ENCODE assay signal across 8 cellular contexts in genomic region chr1:9239622-9240401, GRCh38. TPM values are rescaled to one million over a fixed set of nuclear protein-coding genes. Genes with fewer than 3 reads are reported as not detected.
DNase-seq lines count a peak whose midpoint lies in the region; ATAC-seq and TF ChIP-seq lines count a peak whose summit lies in the region.

No MANE protein-coding gene starts in this region.

- ATAC-seq in heart right ventricle (peak; percentile 28 to 72 (median 56)), HG02884 (IDR thresholded peaks at IDR 0.05; ENCODE audit: unreplicated experiment) (no peak)

- TF ChIP-seq CTCF in MM.1S (IDR thresholded peaks at IDR 0.05; ENCODE audit: low read length) (no peak), heart right ventricle (IDR thresholded peaks at IDR 0.05) (no peak)

- DNase-seq in GF-D8 (lab: John Stamatoyannopoulos, UW), result peak; percentile 88
- DNase-seq in MM.1S, result peak; percentile 89
- peak; percentile 57 for DNase-seq in activated T-helper 1 cell treated with anti-CD3 and anti-CD28 coated beads, Interleukin-12 subunit alpha, Interleukin-12 subunit beta, Interleukin-2, Interleukin-4 antibody, amounts not matched to agents 30 ng/mL and 10 ng/mL and 1 ng/mL, durations not matched to agents 14 hours and 24 hours and 36 hours (ENCODE audit: low spot score)
- DNase-seq in heart right ventricle, result peak; percentile 53 to 75
- no peak for DNase-seq in putamen (ENCODE audit: low spot score)
- DNase-seq in cerebellum (ENCODE audit: low spot score), result no peak

- no peaks in the 10 kb centered on the region for H3K36me3 ChIP-seq in MM.1S (replicated peaks; ENCODE audit: insufficient read depth, low read length)
- H3K36me3 ChIP-seq in heart right ventricle, result peaks cover 0 to 9% (median 0%) of the 10 kb centered on the region in 9 donors

- no peaks in the 10 kb centered on the region for H4K20me1 ChIP-seq in MM.1S (ENCODE audit: insufficient read depth, low read length)

- H3F3A ChIP-seq in MM.1S (ENCODE audit: insufficient read depth, low read length), result 0 out of 2 replicates have a peak, but pooled peaks cover 3% of the 10 kb centered on the region

- H3K4me1 ChIP-seq in MM.1S (ENCODE audit: low read length) (peaks cover 21% of the 10 kb centered on the region), heart right ventricle (peaks cover 5 to 97% (median 91%) of the 10 kb centered on the region in 9 donors)

- no peaks in the 10 kb centered on the region for H3K79me2 ChIP-seq in MM.1S (ENCODE audit: low read length)

- peaks cover 24% of the 10 kb centered on the region for H3K36me3 Mint-ChIP-seq in activated T-helper 1 cell treated with anti-CD3 and anti-CD28 coated beads, Interleukin-12 subunit alpha, Interleukin-12 subunit beta, Interleukin-2, Interleukin-4 antibody, amounts not matched to agents 30 ng/mL and 10 ng/mL and 1 ng/mL, durations not matched to agents 14 hours and 24 hours and 36 hours (ENCODE audit: low read depth)

- no peak overlapping the region for H2AFZ ChIP-seq in MM.1S (ENCODE audit: low read length)

- H3K4me3 ChIP-seq in MM.1S (ENCODE audit: low read length), result no peak overlapping the region; the same call in 1 of the 2 replicates
- peak overlapping the region in 3 of 10 donors; percentile 0 to 11 (median 0) for H3K4me3 ChIP-seq in heart right ventricle
- no peak overlapping the region for H3K4me3 ChIP-seq in skin epidermis

- H3K9ac ChIP-seq in MM.1S (ENCODE audit: low read length), result no peak overlapping the region

- H3K9me2 ChIP-seq in MM.1S (replicated peaks; ENCODE audit: insufficient read depth, low read length), result no peaks in the 10 kb centered on the region

- H3K9me3 Mint-ChIP-seq in activated T-helper 1 cell treated with anti-CD3 and anti-CD28 coated beads, Interleukin-12 subunit alpha, Interleukin-12 subunit beta, Interleukin-2, Interleukin-4 antibody, amounts not matched to agents 30 ng/mL and 10 ng/mL and 1 ng/mL, durations not matched to agents 14 hours and 24 hours and 36 hours, result no peaks in the 10 kb centered on the region

- H3K27ac Mint-ChIP-seq in activated T-helper 1 cell treated with anti-CD3 and anti-CD28 coated beads, Interleukin-12 subunit alpha, Interleukin-12 subunit beta, Interleukin-2, Interleukin-4 antibody, amounts not matched to agents 30 ng/mL and 10 ng/mL and 1 ng/mL, durations not matched to agents 14 hours and 24 hours and 36 hours, result peak overlapping the region; percentile 78

- H3K9me3 ChIP-seq in MM.1S (replicated peaks; ENCODE audit: insufficient read depth, low read length) (no peaks in the 10 kb centered on the region), heart right ventricle (no peaks in the 10 kb centered on the region)

- H3K27ac ChIP-seq in MM.1S (ENCODE audit: low read length) (no peak overlapping the region), heart right ventricle (peak overlapping the region; percentile 65 to 99 (median 95)), skin epidermis (peak overlapping the region in 18 of 21 experiments; percentile 10 to 81 (median 62))

- H3K4me1 Mint-ChIP-seq in activated T-helper 1 cell treated with anti-CD3 and anti-CD28 coated beads, Interleukin-12 subunit alpha, Interleukin-12 subunit beta, Interleukin-2, Interleukin-4 antibody, amounts not matched to agents 30 ng/mL and 10 ng/mL and 1 ng/mL, durations not matched to agents 14 hours and 24 hours and 36 hours (ENCODE audit: low read depth), result peaks cover 70% of the 10 kb centered on the region

- WGBS in heart right ventricle, 2 donors, result 47 to 69% methylated on average over 16 of the region's 16 CpGs

- H3K27me3 ChIP-seq in MM.1S (replicated peaks; ENCODE audit: insufficient read depth, low read length), result no peaks in the 10 kb centered on the region
- H3K27me3 ChIP-seq in heart right ventricle, result no peaks in the 10 kb centered on the region

- no peaks in the 10 kb centered on the region for H3K27me3 Mint-ChIP-seq in activated T-helper 1 cell treated with anti-CD3 and anti-CD28 coated beads, Interleukin-12 subunit alpha, Interleukin-12 subunit beta, Interleukin-2, Interleukin-4 antibody, amounts not matched to agents 30 ng/mL and 10 ng/mL and 1 ng/mL, durations not matched to agents 14 hours and 24 hours and 36 hours (ENCODE audit: insufficient read depth)

- intact Hi-C loops in activated T-helper 1 cell treated with anti-CD3 and anti-CD28 coated beads, Interleukin-12 subunit alpha, Interleukin-12 subunit beta, Interleukin-2, Interleukin-4 antibody, amounts not matched to agents 30 ng/mL and 10 ng/mL and 1 ng/mL, durations not matched to agents 14 hours and 24 hours and 36 hours (cut with micrococcal nuclease), result loop anchor here (10.0 kb wide), 1 partner anchor 415 kb away; the partner anchor contains the start of gene PIK3CD
- intact Hi-C loops in heart right ventricle (cut with DNase I), result no loop called here

- peak overlapping the region; percentile 28 for H3K4me2 ChIP-seq in MM.1S (ENCODE audit: low read depth, low read length)

- H3K4me3 Mint-ChIP-seq in activated T-helper 1 cell treated with anti-CD3 and anti-CD28 coated beads, Interleukin-12 subunit alpha, Interleukin-12 subunit beta, Interleukin-2, Interleukin-4 antibody, amounts not matched to agents 30 ng/mL and 10 ng/mL and 1 ng/mL, durations not matched to agents 14 hours and 24 hours and 36 hours, result peak overlapping the region; percentile 74

RNA-seq across cellular contexts. Expression of gene H6PD, which starts 5.2 kb away (rescaled TPM):
- 15.7 TPM in 2 replicates for total RNA-seq in activated T-helper 1 cell treated with anti-CD3 and anti-CD28 coated beads, Interleukin-12 subunit alpha, Interleukin-12 subunit beta, Interleukin-2, Interleukin-4 antibody, amounts not matched to agents 30 ng/mL and 10 ng/mL and 1 ng/mL, durations not matched to agents 14 hours and 24 hours and 36 hours
- total RNA-seq in heart right ventricle, result 10 to 100 TPM; 22.3 to 45.0 (median 29.3) TPM
- 10 to 100 TPM in 1 of 2 donors, 1 to 10 TPM in 1; 5.7 to 17.1 TPM for polyA plus RNA-seq in heart right ventricle
- total RNA-seq in cerebellum, result 10.1 TPM

RNA-seq across cellular contexts. Expression of gene SPSB1, which starts 52.9 kb away (rescaled TPM):
- 8.9 and 10.0 TPM in 2 replicates for total RNA-seq in activated T-helper 1 cell treated with anti-CD3 and anti-CD28 coated beads, Interleukin-12 subunit alpha, Interleukin-12 subunit beta, Interleukin-2, Interleukin-4 antibody, amounts not matched to agents 30 ng/mL and 10 ng/mL and 1 ng/mL, durations not matched to agents 14 hours and 24 hours and 36 hours
- 10 to 100 TPM in 3 of 10 donors, 1 to 10 TPM in 7; 5.5 to 16.5 (median 9.4) TPM for total RNA-seq in heart right ventricle
- 1 to 10 TPM; 6.7 to 7.5 TPM for polyA plus RNA-seq in heart right ventricle
- total RNA-seq in cerebellum, result 1.6 TPM

Comparison
In these comparisons a context has a peak if more than half of its experiments do, and no peak if none do; other contexts are left out.
1. DNase-seq: peak in GF-D8 (single experiment), MM.1S (single experiment), activated T-helper 1 cell treated with anti-CD3 and anti-CD28 coated beads, Interleukin-12 subunit alpha, Interleukin-12 subunit beta, Interleukin-2, Interleukin-4 antibody, amounts not matched to agents 30 ng/mL and 10 ng/mL and 1 ng/mL, durations not matched to agents 14 hours and 24 hours and 36 hours (single experiment) and heart right ventricle (2 of 2); none in putamen (single experiment) and cerebellum (single experiment).